In genomic region chr6:1596088-1596852, GRCh38 we compare ENCODE assay signal across 8 cellular contexts. TPM values are rescaled to one million over a fixed set of nuclear protein-coding genes. Genes with fewer than 3 reads are reported as not detected.
A peak's percentile ranks its signal among the peaks of the same experiment; 100 is the strongest.
DNase-seq lines count a peak whose midpoint lies in the region; ATAC-seq and TF ChIP-seq lines count a peak whose summit lies in the region.

No MANE protein-coding gene starts in this region.

- CTCF ChIA-PET in CD4-positive, alpha-beta memory T cell (lab: Charles Lee; ENCODE audit: partially characterized antibody) = interaction anchor here (0.6 to 10.2 kb wide), 48 partner anchors 9 to 1168 kb away, joined by 3 to 216 read pairs (median 4); partner anchors contain the start of genes FOXC1 and MYLK4

- H3K27me3 ChIP-seq in CD4-positive, alpha-beta memory T cell (ENCODE audit: insufficient read depth, low read length) = peaks cover 32% of the 10 kb centered on the region
- peaks cover 0 to 43% (median 13%) of the 10 kb centered on the region in 45 donors for H3K27me3 ChIP-seq in dorsolateral prefrontal cortex

- no peaks in the 10 kb centered on the region for H3K9me3 Mint-ChIP-seq in CD4-positive, alpha-beta memory T cell

- H3K9me3 ChIP-seq in CD4-positive, alpha-beta memory T cell (ENCODE audit: control insufficient read depth in 1 of 2, low read length in 2 of 2) = no peaks in the 10 kb centered on the region

- peak overlapping the region in 2 of 8 donors; percentile 32 to 39 for H3K4me3 Mint-ChIP-seq in CD4-positive, alpha-beta memory T cell

- peaks cover 52 to 58% of the 10 kb centered on the region in 2 donors for H3K27me3 Mint-ChIP-seq in CD4-positive, alpha-beta memory T cell

- peak overlapping the region in 1 of 7 donors; percentile 59 for H3K27ac Mint-ChIP-seq in CD4-positive, alpha-beta memory T cell

- peak; percentile 70 to 98 (median 94) for TF ChIP-seq CTCF in dorsolateral prefrontal cortex (IDR thresholded peaks at IDR 0.05 in 54 of 56, conservative IDR thresholded peaks at IDR 0.05 in 2 of 56; ENCODE audit: low read depth in 1 of 56, partially characterized antibody in 56 of 56)

- ATAC-seq in GM21576 (IDR thresholded peaks at IDR 0.05; ENCODE audit: unreplicated experiment) (peak; percentile 75), HG03095 (IDR thresholded peaks at IDR 0.05; ENCODE audit: unreplicated experiment) (no peak)

- H3K4me3 ChIP-seq in CD4-positive, alpha-beta memory T cell (ENCODE audit: low read length in 2 of 2) = no peak overlapping the region
- H3K4me3 ChIP-seq in dorsolateral prefrontal cortex = peak overlapping the region in 56 of 59 donors; percentile 15 to 66 (median 46)

- H3K36me3 Mint-ChIP-seq in CD4-positive, alpha-beta memory T cell = no peaks in the 10 kb centered on the region

- H3K4me1 Mint-ChIP-seq in CD4-positive, alpha-beta memory T cell = peaks cover 0 to 4% (median 3%) of the 10 kb centered on the region in 4 donors

- H3K4me1 ChIP-seq in CD4-positive, alpha-beta memory T cell (ENCODE audit: insufficient read depth, low read length) = peaks cover 5% of the 10 kb centered on the region

- intact Hi-C loops in CD4-positive, alpha-beta memory T cell (cut with micrococcal nuclease) = loop anchor here (1.0 to 10.0 kb wide), 6 partner anchors 71 to 1154 kb away; partner anchors contain the start of gene MYLK4
- intact Hi-C loops in dorsolateral prefrontal cortex (cut with DNase I) = loop anchor here (2.0 to 10.0 kb wide), 4 partner anchors 759 to 1169 kb away; partner anchors contain the start of gene WRNIP1 (in 1 of the 2)

- POLR2A ChIA-PET in CD4-positive, alpha-beta memory T cell (lab: Charles Lee; ENCODE audit: partially characterized antibody) = interaction anchor here (0.7 to 1.4 kb wide), 2 partner anchors 72 to 1038 kb away, joined by 3 read pairs; no protein-coding TSS in a partner anchor

- DNase-seq in CD4-positive, alpha-beta memory T cell = peak in 4 of 5 donors; percentile 59 to 68 (median 63)
- DNase-seq in NCI-H2196 (lab: John Stamatoyannopoulos, UW; ENCODE audit: unreplicated experiment) = peak; percentile 62
- DNase-seq in activated CD4-positive, alpha-beta T cell treated with anti-CD3 and anti-CD28 coated beads, Interleukin-2, amount 50 U/mL, for 24 hours (ENCODE audit: low read depth in 1 of 2, low spot score in 1 of 2) = peak; percentile 55 to 64
- peak in 8 of 10 donors; percentile 47 to 80 (median 60) for DNase-seq in dorsolateral prefrontal cortex
- DNase-seq in mesenteric fat pad (ENCODE audit: low spot score) = peak; percentile 90
- DNase-seq in stimulated activated CD8-positive, alpha-beta memory T cell treated with anti-CD3 and anti-CD28 coated beads, Interleukin-2, amount 100 ng/mL, for 1 hour (ENCODE audit: low read depth in 2 of 2) = peak; percentile 20 to 36

- no peaks in the 10 kb centered on the region for H3K36me3 ChIP-seq in CD4-positive, alpha-beta memory T cell (ENCODE audit: insufficient read depth, low read length)

- H3K27ac ChIP-seq in CD4-positive, alpha-beta memory T cell (ENCODE audit: low read depth, low read length) = no peak overlapping the region
- H3K27ac ChIP-seq in dorsolateral prefrontal cortex = peak overlapping the region in 1 of 59 donors; percentile 2

RNA-seq across cellular contexts. Expression of gene FOXC1, which starts 13.4 kb away (rescaled TPM):
- total RNA-seq in CD4-positive, alpha-beta memory T cell = not detected
- not detected for polyA plus RNA-seq in CD4-positive, alpha-beta memory T cell
- total RNA-seq in dorsolateral prefrontal cortex (10 to 100 TPM in 23 of 120 experiments, 1 to 10 TPM in 97; 2.7 to 22.9 (median 6.6) TPM), mesenteric fat pad (7.6 TPM)

Comparison
In these comparisons a context has a peak if more than half of its experiments do, and no peak if none do; other contexts are left out.
1. DNase-seq: peak in every context shown above with its lines; median percentile 90 in mesenteric fat pad; 63 in CD4-positive, alpha-beta memory T cell; 62 in NCI-H2196; 60 in activated CD4-positive, alpha-beta T cell treated with anti-CD3 and anti-CD28 coated beads, Interleukin-2, amount 50 U/mL, for 24 hours; 60 in dorsolateral prefrontal cortex; 28 in stimulated activated CD8-positive, alpha-beta memory T cell treated with anti-CD3 and anti-CD28 coated beads, Interleukin-2, amount 100 ng/mL, for 1 hour.
2. H3K4me3 ChIP-seq: peak in dorsolateral prefrontal cortex (56 of 59); none in CD4-positive, alpha-beta memory T cell (0 of 2).